14 cellular contexts compared by ENCODE assay signal in the genomic region with DNA sequence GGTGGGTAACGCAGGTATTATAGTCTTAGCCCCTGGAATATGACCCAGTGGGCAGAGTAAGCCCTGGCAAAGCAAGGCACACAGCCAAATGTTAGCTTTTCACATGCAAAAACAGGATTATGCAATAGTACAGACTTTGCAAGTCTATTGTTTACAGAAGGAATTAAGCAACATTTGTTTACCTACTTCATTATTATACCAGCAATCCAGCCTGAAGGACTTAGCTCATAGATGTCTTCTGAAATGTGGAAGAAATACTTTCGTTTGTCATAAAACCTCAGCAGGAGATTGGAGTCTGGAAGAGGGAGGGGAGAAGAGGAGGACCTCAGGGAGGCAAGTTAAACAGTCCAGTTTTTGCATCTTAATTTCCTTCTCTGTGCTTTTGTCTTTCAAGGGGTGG.
DNase-seq lines count a peak whose midpoint lies in the region; ATAC-seq and TF ChIP-seq lines count a peak whose summit lies in the region.
"Had no signal": no experiment of that assay in that cellular context is flagged by ENCODE, and none has a peak within 500 bp of the region (broad histone marks: within the 10 kb centered on the region; RNA-seq: fewer than 3 reads in every experiment).

No MANE protein-coding gene starts in this region.

- H3K27ac ChIP-seq in breast epithelium (peak overlapping the region in 1 of 2 donors; percentile 63), hepatocyte (no peak overlapping the region)

- H3K4me1 ChIP-seq in breast epithelium: no peaks in the 10 kb centered on the region
- no peaks in the 10 kb centered on the region for H3K4me1 ChIP-seq in hepatocyte (ENCODE audit: insufficient read depth)

- DNase-seq in T47D (ENCODE audit: low read depth in 1 of 2, low spot score in 1 of 2) (peak; percentile 2 to 83), breast epithelium (ENCODE audit: low spot score in 2 of 2) (no peak), NCI-H748 treated with DMSO at 0.1 percent for 48 hours (lab: John Stamatoyannopoulos, UW) (peak; percentile 1), hepatocyte (ENCODE audit: low spot score) (peak; percentile 33), NCI-H1436 treated with DMSO at 0.1 percent for 48 hours (lab: John Stamatoyannopoulos, UW) (no peak)
- DNase-seq: activated CD8-positive, alpha-beta memory T cell treated with anti-CD3 and anti-CD28 coated beads for 24 hours; activated naive CD4-positive, alpha-beta T cell treated with anti-CD3 and anti-CD28 coated beads for 36 hours; DND-41; HFFc6; hypothalamus; stimulated activated naive CD8-positive, alpha-beta T cell treated with anti-CD3 and anti-CD28 coated beads, Interleukin-15, Interleukin-2, amounts not matched to agents 100 U/mL and 50 U/mL, for 24 hours had no signal

- no peaks in the 10 kb centered on the region for H3K79me2 ChIP-seq in hepatocyte

- H4K20me1 ChIP-seq in hepatocyte (ENCODE audit: insufficient read depth, poor library complexity, severe bottlenecking): no peaks in the 10 kb centered on the region

- no peak for TF ChIP-seq POLR2A in breast epithelium (IDR thresholded peaks at IDR 0.05)

- 27% methylated on average over 2 of the region's 2 CpGs for WGBS in hepatocyte (ENCODE audit: low lambda C conversion rate, missing lambda C conversion rate)

- H3K4me3 ChIP-seq in breast epithelium (no peak overlapping the region), hepatocyte (no peak overlapping the region)

- intact Hi-C loops in breast epithelium (cut with DNase I; ENCODE audit: low total_unique reads): no loop called here

- TF ChIP-seq CTCF in breast epithelium (IDR thresholded peaks at IDR 0.05) (no peak), hepatocyte (IDR thresholded peaks at IDR 0.05; ENCODE audit: poor library complexity) (no peak)

- no peaks in the 10 kb centered on the region for H3K27me3 Mint-ChIP-seq in activated T-helper 17 cell treated with anti-CD3 and anti-CD28 coated beads, Interleukin-2, amount 50 U/mL, for 72 hours

- H3K4me3 Mint-ChIP-seq in activated T-helper 17 cell treated with anti-CD3 and anti-CD28 coated beads, Interleukin-2, amount 50 U/mL, for 72 hours: no peak overlapping the region
- H3K4me3 Mint-ChIP-seq: activated naive CD4-positive, alpha-beta T cell treated with anti-CD3 and anti-CD28 coated beads for 36 hours; HFFc6 had no signal

- H3K27ac Mint-ChIP-seq in activated T-helper 17 cell treated with anti-CD3 and anti-CD28 coated beads, Interleukin-2, amount 50 U/mL, for 72 hours: no peak overlapping the region
- H3K27ac Mint-ChIP-seq: activated naive CD4-positive, alpha-beta T cell treated with anti-CD3 and anti-CD28 coated beads for 36 hours; HFFc6 had no signal

- H3K4me1 Mint-ChIP-seq in activated T-helper 17 cell treated with anti-CD3 and anti-CD28 coated beads, Interleukin-2, amount 50 U/mL, for 72 hours: no peaks in the 10 kb centered on the region

- no peak overlapping the region for H2AFZ ChIP-seq in hepatocyte

- in situ Hi-C loops in T47D (cut with HindIII; ENCODE audit: low pct_unique_long_range_greater_than_20kb, low sequenced_read_pairs): no loop called here

- no peaks in the 10 kb centered on the region for H3K36me3 ChIP-seq in breast epithelium
- no peaks in the 10 kb centered on the region for H3K36me3 ChIP-seq in hepatocyte (replicated peaks; ENCODE audit: insufficient read depth, low read depth)

- ATAC-seq in HG02642 (IDR thresholded peaks at IDR 0.05; ENCODE audit: poor library complexity, unreplicated experiment) (no peak), HG02970 (IDR thresholded peaks at IDR 0.05; ENCODE audit: low FRiP score, unreplicated experiment) (no peak)
- ATAC-seq in activated T-helper 17 cell treated with anti-CD3 and anti-CD28 coated beads, Interleukin-2, amount 50 U/mL, for 72 hours (replicated peaks): no peak
- ATAC-seq: stimulated activated naive CD8-positive, alpha-beta T cell treated with anti-CD3 and anti-CD28 coated beads, Interleukin-15, Interleukin-2, amounts not matched to agents 100 U/mL and 50 U/mL, for 24 hours had no signal

- H3K9me2 ChIP-seq in hepatocyte (replicated peaks; ENCODE audit: insufficient read depth): no peaks in the 10 kb centered on the region

- H3K36me3 Mint-ChIP-seq in activated T-helper 17 cell treated with anti-CD3 and anti-CD28 coated beads, Interleukin-2, amount 50 U/mL, for 72 hours (ENCODE audit: low read depth): no peaks in the 10 kb centered on the region

- no peaks in the 10 kb centered on the region for H3K9me3 ChIP-seq in breast epithelium
- no peaks in the 10 kb centered on the region for H3K9me3 ChIP-seq in hepatocyte (ENCODE audit: low read depth)

- H3K9me3 Mint-ChIP-seq in activated T-helper 17 cell treated with anti-CD3 and anti-CD28 coated beads, Interleukin-2, amount 50 U/mL, for 72 hours: peaks cover 7% of the 10 kb centered on the region
- H3K9me3 Mint-ChIP-seq: HFFc6 had no signal

- H3K27me3 ChIP-seq in breast epithelium (no peaks in the 10 kb centered on the region), hepatocyte (no peaks in the 10 kb centered on the region)

- H3K4me2 ChIP-seq in hepatocyte: peak overlapping the region; percentile 15

Comparison
In these comparisons a context has a peak if more than half of its experiments do, and no peak if none do; other contexts are left out.
1. DNase-seq: peak in T47D (2 of 2), NCI-H748 treated with DMSO at 0.1 percent for 48 hours (single experiment) and hepatocyte (single experiment); none in breast epithelium (0 of 2) and NCI-H1436 treated with DMSO at 0.1 percent for 48 hours (single experiment).